ENCODE assay signal across 1 cellular context in the genomic region with DNA sequence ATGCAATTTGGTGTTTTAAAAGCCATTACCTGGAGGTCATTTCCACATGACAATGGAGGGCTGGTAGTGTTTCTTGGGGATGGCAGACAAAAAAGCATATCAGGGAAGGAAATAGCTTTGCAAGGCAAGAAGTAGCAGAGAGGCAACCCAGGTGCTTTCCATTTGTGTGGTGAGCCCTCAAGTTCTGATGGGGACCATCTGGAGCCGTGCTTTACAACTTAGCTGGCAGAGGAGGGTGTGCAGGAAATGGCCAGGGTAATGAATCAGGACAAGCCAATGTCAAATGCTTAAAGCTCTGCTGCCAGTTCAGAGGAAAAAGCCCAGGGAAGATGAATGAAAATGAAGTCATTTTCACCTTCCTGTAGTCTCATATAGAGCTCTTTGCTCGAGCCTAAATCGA.
TF ChIP-seq lines count a peak whose summit lies in the region.

No MANE protein-coding gene starts in this region.

TF ChIP-seq in GM12878, 131 proteins besides CTCF, POLR2A, EP300 and RAD21 (continued from another document):
- TF ChIP-seq, protein P1, sequence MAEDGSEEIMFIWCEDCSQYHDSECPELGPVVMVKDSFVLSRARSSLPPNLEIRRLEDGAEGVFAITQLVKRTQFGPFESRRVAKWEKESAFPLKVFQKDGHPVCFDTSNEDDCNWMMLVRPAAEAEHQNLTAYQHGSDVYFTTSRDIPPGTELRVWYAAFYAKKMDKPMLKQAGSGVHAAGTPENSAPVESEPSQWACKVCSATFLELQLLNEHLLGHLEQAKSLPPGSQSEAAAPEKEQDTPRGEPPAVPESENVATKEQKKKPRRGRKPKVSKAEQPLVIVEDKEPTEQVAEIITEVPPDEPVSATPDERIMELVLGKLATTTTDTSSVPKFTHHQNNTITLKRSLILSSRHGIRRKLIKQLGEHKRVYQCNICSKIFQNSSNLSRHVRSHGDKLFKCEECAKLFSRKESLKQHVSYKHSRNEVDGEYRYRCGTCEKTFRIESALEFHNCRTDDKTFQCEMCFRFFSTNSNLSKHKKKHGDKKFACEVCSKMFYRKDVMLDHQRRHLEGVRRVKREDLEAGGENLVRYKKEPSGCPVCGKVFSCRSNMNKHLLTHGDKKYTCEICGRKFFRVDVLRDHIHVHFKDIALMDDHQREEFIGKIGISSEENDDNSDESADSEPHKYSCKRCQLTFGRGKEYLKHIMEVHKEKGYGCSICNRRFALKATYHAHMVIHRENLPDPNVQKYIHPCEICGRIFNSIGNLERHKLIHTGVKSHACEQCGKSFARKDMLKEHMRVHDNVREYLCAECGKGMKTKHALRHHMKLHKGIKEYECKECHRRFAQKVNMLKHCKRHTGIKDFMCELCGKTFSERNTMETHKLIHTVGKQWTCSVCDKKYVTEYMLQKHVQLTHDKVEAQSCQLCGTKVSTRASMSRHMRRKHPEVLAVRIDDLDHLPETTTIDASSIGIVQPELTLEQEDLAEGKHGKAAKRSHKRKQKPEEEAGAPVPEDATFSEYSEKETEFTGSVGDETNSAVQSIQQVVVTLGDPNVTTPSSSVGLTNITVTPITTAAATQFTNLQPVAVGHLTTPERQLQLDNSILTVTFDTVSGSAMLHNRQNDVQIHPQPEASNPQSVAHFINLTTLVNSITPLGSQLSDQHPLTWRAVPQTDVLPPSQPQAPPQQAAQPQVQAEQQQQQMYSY (CRISPR knock-in tag; IDR thresholded peaks at IDR 0.05) = no peak
- TF ChIP-seq, protein P2, sequence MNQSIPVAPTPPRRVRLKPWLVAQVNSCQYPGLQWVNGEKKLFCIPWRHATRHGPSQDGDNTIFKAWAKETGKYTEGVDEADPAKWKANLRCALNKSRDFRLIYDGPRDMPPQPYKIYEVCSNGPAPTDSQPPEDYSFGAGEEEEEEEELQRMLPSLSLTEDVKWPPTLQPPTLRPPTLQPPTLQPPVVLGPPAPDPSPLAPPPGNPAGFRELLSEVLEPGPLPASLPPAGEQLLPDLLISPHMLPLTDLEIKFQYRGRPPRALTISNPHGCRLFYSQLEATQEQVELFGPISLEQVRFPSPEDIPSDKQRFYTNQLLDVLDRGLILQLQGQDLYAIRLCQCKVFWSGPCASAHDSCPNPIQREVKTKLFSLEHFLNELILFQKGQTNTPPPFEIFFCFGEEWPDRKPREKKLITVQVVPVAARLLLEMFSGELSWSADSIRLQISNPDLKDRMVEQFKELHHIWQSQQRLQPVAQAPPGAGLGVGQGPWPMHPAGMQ (IDR thresholded peaks at IDR 0.05; ENCODE audit: borderline replicate concordance) = no peak
- TF ChIP-seq MTA2 (IDR thresholded peaks at IDR 0.05; ENCODE audit: low read depth) = no peak
